Comparison of ENCODE assay signal across 9 cellular contexts in the genomic region with DNA sequence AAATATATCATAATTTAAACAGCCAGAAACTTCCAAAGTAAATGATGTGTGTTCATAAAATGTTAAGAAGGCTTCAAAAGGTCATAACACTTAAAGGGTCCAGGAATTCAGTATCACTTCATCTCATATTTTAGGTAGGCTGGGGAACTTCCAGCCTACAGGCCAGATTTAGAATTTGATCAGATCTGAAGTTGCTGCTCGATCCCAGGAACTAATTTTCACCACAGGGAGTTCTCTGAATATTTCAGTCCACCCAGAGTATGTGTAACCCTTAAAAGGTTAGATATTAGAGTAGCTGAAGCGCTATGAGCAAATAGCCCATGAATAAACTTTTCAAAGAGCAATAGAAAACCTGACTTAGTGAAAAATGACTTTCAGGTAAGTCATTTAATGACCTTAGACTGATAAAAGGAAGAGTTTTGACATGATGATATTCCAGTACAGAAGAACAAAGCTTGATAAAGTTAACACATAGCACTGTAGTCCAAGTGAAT. TPM values are rescaled to one million over a fixed set of nuclear protein-coding genes. Genes with fewer than 3 reads are reported as not detected.
DNase-seq lines count a peak whose midpoint lies in the region; ATAC-seq and TF ChIP-seq lines count a peak whose summit lies in the region.
"Had no signal": no experiment of that assay in that cellular context is flagged by ENCODE, and none has a peak within 500 bp of the region (broad histone marks: within the 10 kb centered on the region; RNA-seq: fewer than 3 reads in every experiment).

No MANE protein-coding gene starts in this region.

- peaks cover 36% of the 10 kb centered on the region for H3K36me3 Mint-ChIP-seq in activated naive CD4-positive, alpha-beta T cell treated with anti-CD3 and anti-CD28 coated beads for 36 hours (ENCODE audit: low read depth)
- peaks cover 41% of the 10 kb centered on the region for H3K36me3 Mint-ChIP-seq in activated B cell treated with CpG ODN at 0.5 μM for 24 hours (ENCODE audit: low read depth)

- intact Hi-C loops in activated naive CD4-positive, alpha-beta T cell treated with anti-CD3 and anti-CD28 coated beads for 36 hours (cut with micrococcal nuclease) = loop anchor here (2.0 kb wide), 1 partner anchor 573 kb away; a partner anchor contains a TSS
- intact Hi-C loops in activated B cell treated with CpG ODN at 0.5 μM for 24 hours (cut with micrococcal nuclease) = loop anchor here (5.0 kb wide), 1 partner anchor 634 kb away; no protein-coding TSS in a partner anchor
- intact Hi-C loops in right lobe of liver (cut with DNase I) = no loop called here
- intact Hi-C loops in tibial artery (cut with DNase I; ENCODE audit: low total_unique reads) = no loop called here

- no peak for TF ChIP-seq POLR2A in right lobe of liver (IDR thresholded peaks at IDR 0.05)
- TF ChIP-seq POLR2A in erythroblast (IDR thresholded peaks at IDR 0.05; ENCODE audit: low read length) = no peak

- H3K27ac ChIP-seq in right lobe of liver (peak overlapping the region; percentile 50 to 89 (median 60)), tibial artery (peak overlapping the region; percentile 49 to 58)

- CTCF ChIA-PET in activated naive CD4-positive, alpha-beta T cell treated with anti-CD3 and anti-CD28 coated beads for 36 hours (lab: Charles Lee) = interaction anchor here (1.0 to 17.9 kb wide), 8 partner anchors 11 to 97 kb away, joined by 3 to 224 read pairs (median 10); no protein-coding TSS in a partner anchor
- CTCF ChIA-PET in activated B cell treated with CpG ODN at 0.5 μM for 24 hours (lab: Charles Lee) = interaction anchor here (0.8 to 8.5 kb wide), 6 partner anchors 15 to 133 kb away, joined by 3 to 69 read pairs (median 4); no protein-coding TSS in a partner anchor

- peak overlapping the region; percentile 99 for H3K27ac Mint-ChIP-seq in activated naive CD4-positive, alpha-beta T cell treated with anti-CD3 and anti-CD28 coated beads for 36 hours
- H3K27ac Mint-ChIP-seq in activated B cell treated with CpG ODN at 0.5 μM for 24 hours = peak overlapping the region; percentile 99

- TF ChIP-seq CTCF in activated B cell treated with CpG ODN at 0.5 μM for 24 hours (IDR thresholded peaks at IDR 0.05) (no peak), right lobe of liver (IDR thresholded peaks at IDR 0.05) (no peak), tibial artery (IDR thresholded peaks at IDR 0.05) (no peak)

- H3K9me3 ChIP-seq in right lobe of liver (no peaks in the 10 kb centered on the region), tibial artery (no peaks in the 10 kb centered on the region)

- H3K27me3 ChIP-seq in right lobe of liver (no peaks in the 10 kb centered on the region), tibial artery (no peaks in the 10 kb centered on the region)

- peaks cover 50% of the 10 kb centered on the region for H3K4me1 Mint-ChIP-seq in activated naive CD4-positive, alpha-beta T cell treated with anti-CD3 and anti-CD28 coated beads for 36 hours (ENCODE audit: low read depth)
- H3K4me1 Mint-ChIP-seq in activated B cell treated with CpG ODN at 0.5 μM for 24 hours = peaks cover 80% of the 10 kb centered on the region

- H3K9me3 Mint-ChIP-seq in activated naive CD4-positive, alpha-beta T cell treated with anti-CD3 and anti-CD28 coated beads for 36 hours = peaks cover 3% of the 10 kb centered on the region
- H3K9me3 Mint-ChIP-seq in activated B cell treated with CpG ODN at 0.5 μM for 24 hours = no peaks in the 10 kb centered on the region

- POLR2A ChIA-PET in activated B cell treated with CpG ODN at 0.5 μM for 24 hours (lab: Charles Lee) = interaction anchor here (0.8 to 12.2 kb wide), 11 partner anchors 7 to 631 kb away, joined by 3 to 301 read pairs (median 17); a partner anchor contains a TSS

- H3K4me1 ChIP-seq in right lobe of liver = no peaks in the 10 kb centered on the region
- peaks cover 0 to 82% (median 37%) of the 10 kb centered on the region in 4 donors for H3K4me1 ChIP-seq in tibial artery

- DNase-seq in activated naive CD4-positive, alpha-beta T cell treated with anti-CD3 and anti-CD28 coated beads for 36 hours = peak; percentile 4
- no peak for DNase-seq in activated naive CD4-positive, alpha-beta T cell treated with Interleukin-2 at 50 U/mL for 16 hours
- DNase-seq in activated B cell treated with CpG ODN at 0.5 μM for 24 hours = no peak
- DNase-seq in right lobe of liver = no peak
- no peak for DNase-seq in tibial artery
- no peak for DNase-seq in H4 (ENCODE audit: low spot score)
- DNase-seq in amniotic stem cell (lab: John Stamatoyannopoulos, UW) = no peak
- no peak for DNase-seq in erythroblast (lab: John Stamatoyannopoulos, UW)
- DNase-seq: IMR-90 had no signal

- no peaks in the 10 kb centered on the region for H3K36me3 ChIP-seq in right lobe of liver
- H3K36me3 ChIP-seq in tibial artery = no peaks in the 10 kb centered on the region

- no peak for ATAC-seq in activated B cell treated with CpG ODN at 0.5 μM for 24 hours (ENCODE audit: low read depth)
- ATAC-seq in right lobe of liver = no peak

- no peaks in the 10 kb centered on the region for H3K27me3 Mint-ChIP-seq in activated naive CD4-positive, alpha-beta T cell treated with anti-CD3 and anti-CD28 coated beads for 36 hours (ENCODE audit: low read depth)
- no peaks in the 10 kb centered on the region for H3K27me3 Mint-ChIP-seq in activated B cell treated with CpG ODN at 0.5 μM for 24 hours

- H3K4me3 Mint-ChIP-seq in activated naive CD4-positive, alpha-beta T cell treated with anti-CD3 and anti-CD28 coated beads for 36 hours = peak overlapping the region; percentile 78
- peak overlapping the region; percentile 98 for H3K4me3 Mint-ChIP-seq in activated B cell treated with CpG ODN at 0.5 μM for 24 hours

- peak overlapping the region in 1 of 3 donors; percentile 24 for H3K4me3 ChIP-seq in right lobe of liver
- peak overlapping the region; percentile 2 to 7 for H3K4me3 ChIP-seq in tibial artery

- WGBS in right lobe of liver (ENCODE audit: insufficient coverage, low coverage, low lambda C conversion rate, missing lambda C conversion rate) = 56% methylated on average over 2 of the region's 2 CpGs

RNA-seq across cellular contexts. Expression of a gene that starts 1.7 kb away (rescaled TPM):
- total RNA-seq in activated naive CD4-positive, alpha-beta T cell treated with anti-CD3 and anti-CD28 coated beads for 36 hours = 100 to 1,000 TPM; 167 TPM
- total RNA-seq in activated B cell treated with CpG ODN at 0.5 μM for 24 hours (293 TPM in 2 replicates), right lobe of liver (10 to 100 TPM in 1 of 6 experiments, 1 to 10 TPM in 5; 5.0 to 15.3 (median 7.1) TPM)
- 6.3 and 7.3 TPM in 2 replicates for total RNA-seq in H4 (2014; rRNA removed; shearing (Covaris generic))

Comparison
In these comparisons a context has a peak if more than half of its experiments do, and no peak if none do; other contexts are left out.
1. RNA of a gene that starts 1.7 kb away (total RNA-seq): 293 TPM in activated B cell treated with CpG ODN at 0.5 μM for 24 hours and 167 TPM in activated naive CD4-positive, alpha-beta T cell treated with anti-CD3 and anti-CD28 coated beads for 36 hours; 5.0 to 15.3 TPM in right lobe of liver and 6.3 to 7.3 TPM in H4; every median in the first group is over 10 times any median in the second.
2. intact Hi-C loops: an anchor here in activated naive CD4-positive, alpha-beta T cell treated with anti-CD3 and anti-CD28 coated beads for 36 hours (2.0 kb wide) and activated B cell treated with CpG ODN at 0.5 μM for 24 hours (5.0 kb wide); none called in right lobe of liver and tibial artery.